22 cellular contexts compared by ENCODE assay signal in the genomic region with DNA sequence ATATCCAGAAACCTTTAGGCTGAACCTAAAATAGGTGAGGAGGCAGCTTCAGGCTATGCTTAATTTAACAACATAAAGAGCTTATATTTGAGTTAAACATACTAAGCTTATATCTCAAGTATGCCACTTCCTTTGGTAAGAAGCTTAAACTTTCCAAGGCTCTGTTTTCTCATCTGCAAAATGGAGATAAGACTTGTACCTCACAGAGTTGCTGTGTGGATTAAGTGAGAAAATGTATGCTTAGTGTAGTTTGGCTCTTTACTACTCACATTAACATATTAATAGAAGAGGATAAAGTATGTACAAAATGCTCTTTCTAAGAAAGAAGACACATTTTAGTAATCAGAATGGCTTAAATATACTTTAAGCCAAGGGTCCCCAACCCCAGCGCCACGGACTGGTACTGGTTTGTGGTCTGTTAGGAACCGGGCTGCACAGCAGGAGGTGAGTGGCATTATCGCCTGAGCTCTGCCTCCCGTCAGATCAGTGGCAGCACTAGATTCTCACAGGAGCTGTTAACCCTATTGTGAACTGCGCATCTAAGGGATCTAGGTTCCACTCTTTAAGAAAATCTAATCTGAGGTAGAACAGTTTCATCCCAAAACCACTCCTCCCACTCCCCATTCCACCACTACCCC.
"Had no signal": no experiment of that assay in that cellular context is flagged by ENCODE, and none has a peak within 500 bp of the region (broad histone marks: within the 10 kb centered on the region; RNA-seq: fewer than 3 reads in every experiment).

No MANE protein-coding gene starts in this region.

- H3K36me3 Mint-ChIP-seq: activated naive CD4-positive, alpha-beta T cell treated with anti-CD3 and anti-CD28 coated beads, Interleukin-2, amount 10 ng/mL, durations not matched to agents 7 days and 5 days had no signal

- H3K4me3 ChIP-seq: lung had no signal

- H3K27ac Mint-ChIP-seq: activated naive CD4-positive, alpha-beta T cell treated with anti-CD3 and anti-CD28 coated beads, Interleukin-2, amount 10 ng/mL, durations not matched to agents 7 days and 5 days; activated naive CD8-positive, alpha-beta T cell treated with anti-CD3 and anti-CD28 coated beads, Interleukin-2, amount 50 U/mL, for 24 hours; nephron progenitor cell had no signal

- H3K27me3 Mint-ChIP-seq: activated naive CD4-positive, alpha-beta T cell treated with anti-CD3 and anti-CD28 coated beads, Interleukin-2, amount 10 ng/mL, durations not matched to agents 7 days and 5 days; activated naive CD8-positive, alpha-beta T cell treated with anti-CD3 and anti-CD28 coated beads, Interleukin-2, amount 50 U/mL, for 24 hours; brain had no signal

- H3K4me3 Mint-ChIP-seq: activated naive CD4-positive, alpha-beta T cell treated with anti-CD3 and anti-CD28 coated beads, Interleukin-2, amount 10 ng/mL, durations not matched to agents 7 days and 5 days; activated naive CD8-positive, alpha-beta T cell treated with anti-CD3 and anti-CD28 coated beads, Interleukin-2, amount 50 U/mL, for 24 hours; activated T-cell treated with anti-CD3 and anti-CD28 coated beads, Interleukin-2, amount 50 U/mL, for 4 hours; brain; nephron progenitor cell had no signal

- DNase-seq: activated CD4-positive, alpha-beta T cell treated with anti-CD3 and anti-CD28 coated beads, Interleukin-2, amount 50 U/mL, for 1 hour; activated CD4-positive, CD25-positive, alpha-beta regulatory T cell treated with anti-CD3 and anti-CD28 coated beads, Interleukin-2, amount 50 U/mL, for 72 hours; activated CD8-positive, alpha-beta memory T cell treated with anti-CD3 and anti-CD28 coated beads, Interleukin-2, amount 50 U/mL, for 4 hours; activated naive CD4-positive, alpha-beta T cell treated with anti-CD3 and anti-CD28 coated beads, Interleukin-2, amount 10 ng/mL, durations not matched to agents 7 days and 5 days; activated naive CD8-positive, alpha-beta T cell treated with anti-CD3 and anti-CD28 coated beads, Interleukin-2, amount 50 U/mL, for 24 hours; activated T-cell treated with anti-CD3 and anti-CD28 coated beads, Interleukin-2, amount 50 U/mL, for 4 hours; anterior cingulate cortex; caudate nucleus; foreskin melanocyte; glutamatergic neuron; hypothalamus; islet precursor cell; nephron progenitor cell; occipital lobe; retina; stimulated activated CD4-positive, alpha-beta T cell treated with anti-CD3 and anti-CD28 coated beads, Interleukin-12 subunit alpha, Interleukin-12 subunit beta, amount 100 ng/mL, for 4 hours; stimulated activated CD4-positive, alpha-beta T cell treated with anti-CD3 and anti-CD28 coated beads, Interleukin-1b, Interleukin-23, amount 100 ng/mL, for 48 hours; stimulated activated CD8-positive, alpha-beta memory T cell treated with anti-CD3 and anti-CD28 coated beads, Interleukin-4, amount 100 ng/mL, for 48 hours; stimulated activated naive CD4-positive, alpha-beta T cell had no signal

- H3K9me3 Mint-ChIP-seq: activated naive CD4-positive, alpha-beta T cell treated with anti-CD3 and anti-CD28 coated beads, Interleukin-2, amount 10 ng/mL, durations not matched to agents 7 days and 5 days; activated naive CD8-positive, alpha-beta T cell treated with anti-CD3 and anti-CD28 coated beads, Interleukin-2, amount 50 U/mL, for 24 hours; activated T-cell treated with anti-CD3 and anti-CD28 coated beads, Interleukin-2, amount 50 U/mL, for 4 hours; brain; nephron progenitor cell had no signal

- H3K27ac ChIP-seq: epithelial cell of prostate had no signal

- ATAC-seq: activated naive CD8-positive, alpha-beta T cell treated with anti-CD3 and anti-CD28 coated beads, Interleukin-2, amount 50 U/mL, for 24 hours; activated T-cell treated with anti-CD3 and anti-CD28 coated beads, Interleukin-2, amount 50 U/mL, for 4 hours had no signal

- H3K4me1 Mint-ChIP-seq: activated naive CD4-positive, alpha-beta T cell treated with anti-CD3 and anti-CD28 coated beads, Interleukin-2, amount 10 ng/mL, durations not matched to agents 7 days and 5 days; nephron progenitor cell had no signal
